Comparison of ENCODE assay signal across 8 cellular contexts in the genomic region with DNA sequence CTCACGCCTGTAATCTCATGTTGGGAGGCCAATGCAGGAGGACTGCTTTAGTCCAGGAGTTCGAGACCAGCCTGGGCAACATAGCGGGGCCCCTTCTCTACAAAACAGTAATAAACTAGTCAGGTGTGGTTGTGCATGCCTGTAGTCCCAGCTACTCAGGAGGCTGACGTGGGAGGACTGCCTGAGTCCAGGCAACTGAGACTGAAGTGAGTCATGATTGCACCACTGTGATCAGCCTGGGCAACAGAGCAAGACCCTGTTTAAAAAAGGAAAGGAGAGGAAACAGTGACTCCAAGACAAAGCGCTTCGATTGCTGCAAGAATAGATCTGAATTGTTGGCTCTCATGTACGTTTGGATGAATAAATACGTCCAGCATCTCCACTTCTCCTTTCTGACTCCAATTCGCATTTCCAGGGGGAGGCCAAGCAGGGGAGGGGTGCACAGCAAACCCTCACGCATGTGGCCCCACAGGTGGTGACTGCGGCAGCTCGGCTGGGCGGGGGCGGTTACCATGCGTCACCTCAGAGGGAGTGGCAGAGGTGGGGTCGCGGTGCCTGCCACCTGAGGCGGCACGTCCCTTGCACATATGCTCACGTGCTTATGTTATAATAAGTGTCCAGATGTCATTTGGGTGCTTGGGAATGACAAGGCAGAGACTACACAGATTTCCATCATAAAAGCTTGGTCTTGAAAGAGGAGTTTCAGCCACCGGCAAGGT.
"Had no signal": no experiment of that assay in that cellular context is flagged by ENCODE, and none has a peak within 500 bp of the region (broad histone marks: within the 10 kb centered on the region; RNA-seq: fewer than 3 reads in every experiment).

No MANE protein-coding gene starts in this region.

- H3K27me3 ChIP-seq: gastroesophageal sphincter, tibial artery, vagina had no signal

- H3K4me1 ChIP-seq: gastroesophageal sphincter, tibial artery had no signal

- H3K4me3 ChIP-seq: gastroesophageal sphincter, tibial artery, vagina had no signal

- DNase-seq: activated naive CD4-positive, alpha-beta T cell treated with anti-CD3 and anti-CD28 coated beads for 36 hours; dermis blood vessel endothelial cell; effector memory CD8-positive, alpha-beta T cell; midbrain; stimulated activated CD4-positive, alpha-beta T cell treated with anti-CD3 and anti-CD28 coated beads, Interleukin-12 subunit alpha, Interleukin-12 subunit beta, amount 100 ng/mL, for 4 hours had no signal

- H3K9me3 ChIP-seq: gastroesophageal sphincter, tibial artery, vagina had no signal

- H3K27ac ChIP-seq: gastroesophageal sphincter, tibial artery, vagina had no signal
